In genomic region chr2:195658541-195658890, GRCh38 we compare ENCODE assay signal across 8 cellular contexts. TPM values are rescaled to one million over a fixed set of nuclear protein-coding genes. Genes with fewer than 3 reads are reported as not detected.
DNase-seq lines count a peak whose midpoint lies in the region; ATAC-seq, FAIRE-seq and TF ChIP-seq lines count a peak whose summit lies in the region.

No MANE protein-coding gene starts in this region.

- POLR2A ChIA-PET in GM12878 (lab: Charles Lee) = interaction anchor here (2.1 to 2.6 kb wide), 4 partner anchors 82 to 125 kb away, joined by 11 to 27 read pairs (median 20); no protein-coding TSS in a partner anchor

- H3K27me3 ChIP-seq in GM12878 (replicated peaks in 1 of 2; ENCODE audit: control insufficient read depth in 2 of 2, insufficient read depth in 2 of 2, low read length in 1 of 2) (no peaks in the 10 kb centered on the region), left lung (no peaks in the 10 kb centered on the region), tibial artery (no peaks in the 10 kb centered on the region)

- SMC1A ChIA-PET in GM12878 (lab: Charles Lee; ENCODE audit: uncharacterized antibody, unreplicated experiment) = interaction anchor here (0.6 to 5.5 kb wide), 7 partner anchors 13 to 339 kb away, joined by 3 to 244 read pairs (median 53); no protein-coding TSS in a partner anchor

- TF ChIP-seq RAD21 in GM12878 (IDR thresholded peaks at IDR 0.05; ENCODE audit: insufficient read depth, low read depth, low read length) = no peak

- FAIRE-seq in GM12878 (lab: Jason Lieb, UNC) = no peak

- intact Hi-C loops in GM12878 (cut with micrococcal nuclease; ENCODE audit: unreplicated experiment) (loop anchor here (2.0 to 10.0 kb wide), 3 partner anchors 248 to 586 kb away; no protein-coding TSS in a partner anchor), left lung (cut with DNase I) (loop anchor here in 1 of 2 donors (10.0 kb wide), 1 partner anchor 164 kb away; no protein-coding TSS in a partner anchor), tibial artery (cut with DNase I; ENCODE audit: low total_unique reads) (loop anchor here (10.0 kb wide), 1 partner anchor 406 kb away; the partner anchor contains the start of gene DNAH7)

- H3K36me3 ChIP-seq in GM12878 (ENCODE audit: control insufficient read depth in 2 of 2, insufficient read depth in 2 of 2, low read length in 1 of 2) (no peaks in the 10 kb centered on the region), left lung (no peaks in the 10 kb centered on the region), tibial artery (no peaks in the 10 kb centered on the region)

- DNase-seq in stimulated activated CD4-positive, alpha-beta T cell treated with anti-CD3 and anti-CD28 coated beads, Interleukin-4, amount 100 ng/mL, for 24 hours = peak; percentile 41
- DNase-seq in stimulated activated CD4-positive, alpha-beta T cell treated with anti-CD3 and anti-CD28 coated beads, Interleukin-1b, Interleukin-23, amount 100 ng/mL, for 48 hours = no peak
- DNase-seq in NCI-H82 treated with DMSO at 0.1 percent for 48 hours (lab: John Stamatoyannopoulos, UW; ENCODE audit: unreplicated experiment) (peak; percentile 40), GM12878 (ENCODE audit: low read depth, low spot score) (no peak), left lung (no peak), tibial artery (no peak), cerebellar nuclear complex (lab: John Stamatoyannopoulos, UW) (no peak), NCI-H524 treated with DMSO at 0.1 percent for 48 hours (lab: John Stamatoyannopoulos, UW) (no peak)

- in situ Hi-C loops in GM12878 (cut with MboI) = loop anchor here (5.0 to 10.0 kb wide), 2 partner anchors 96 to 164 kb away; no protein-coding TSS in a partner anchor

- H2AFZ ChIP-seq in GM12878 (ENCODE audit: control insufficient read depth, low read depth, low read length) = no peak overlapping the region

- TF ChIP-seq CTCF in GM12878 (IDR thresholded peaks at IDR 0.05 in 2 of 3, conservative IDR thresholded peaks at IDR 0.05 in 1 of 3; ENCODE audit: control insufficient read depth in 2 of 3, extremely low read depth in 1 of 3, insufficient read depth in 1 of 3, low read depth in 3 of 3, low read length in 3 of 3) (no peak), left lung (IDR thresholded peaks at IDR 0.05) (no peak), tibial artery (IDR thresholded peaks at IDR 0.05) (no peak)

- CTCF ChIA-PET in GM12878 (lab: Yijun Ruan, JAX) = interaction anchor here (1.4 to 5.2 kb wide), 8 partner anchors 13 to 409 kb away, joined by 5 to 221 read pairs (median 32); partner anchors contain the start of gene DNAH7

- no peaks in the 10 kb centered on the region for H3K9me3 ChIP-seq in GM12878 (replicated peaks; ENCODE audit: control insufficient read depth, insufficient read depth, low read length)
- no peaks in the 10 kb centered on the region for H3K9me3 ChIP-seq in left lung
- H3K9me3 ChIP-seq in tibial artery = no peaks in the 10 kb centered on the region

- 0% methylated on average over 1 of the region's 1 CpG for WGBS in GM12878 (ENCODE audit: insufficient coverage, insufficient replicate concordance, low lambda C conversion rate, missing lambda C conversion rate)

- no peak for TF ChIP-seq EP300 in GM12878 (IDR thresholded peaks at IDR 0.05; ENCODE audit: borderline replicate concordance in 1 of 2, control insufficient read depth in 1 of 2, low read depth in 2 of 2, low read length in 2 of 2)

- H3K27ac ChIP-seq in GM12878 (ENCODE audit: control insufficient read depth, insufficient read depth) (peak overlapping the region; percentile 96), left lung (peak overlapping the region; percentile 96 to 99), tibial artery (peak overlapping the region; percentile 97)

- H4K20me1 ChIP-seq in GM12878 (ENCODE audit: control insufficient read depth, insufficient read depth) = no peaks in the 10 kb centered on the region

- TF ChIP-seq POLR2A in GM12878 (IDR thresholded peaks at IDR 0.05; ENCODE audit: low read depth, low read length) = no peak

- ATAC-seq in GM12878 (peak; percentile 2; the same call in 1 of the 3 replicates), left lung (peak; percentile 2)

- BruUV-seq in GM12878 (replicated peaks; lab: Mats Ljungman, UMichigan) = no TSS peak

- H3K79me2 ChIP-seq in GM12878 (ENCODE audit: control insufficient read depth, insufficient read depth, low read length) = peaks cover 38% of the 10 kb centered on the region

- H3K9ac ChIP-seq in GM12878 (ENCODE audit: control insufficient read depth, insufficient read depth, low read length) = peak overlapping the region; percentile 95

- RAD21 ChIA-PET in GM12878 (lab: Charles Lee; ENCODE audit: unreplicated experiment) = interaction anchor here (2.0 to 5.6 kb wide), 7 partner anchors 9 to 342 kb away, joined by 6 to 264 read pairs (median 95); no protein-coding TSS in a partner anchor

- H3K4me3 ChIP-seq in GM12878 (peak overlapping the region; percentile 98), left lung (peak overlapping the region; percentile 84 to 93), tibial artery (peak overlapping the region; percentile 74 to 90)

- H3K4me1 ChIP-seq in GM12878 (ENCODE audit: control insufficient read depth, insufficient read depth, low read length) = no peaks in the 10 kb centered on the region
- peaks cover 12 to 47% of the 10 kb centered on the region in 2 donors for H3K4me1 ChIP-seq in left lung
- peaks cover 0 to 33% (median 11%) of the 10 kb centered on the region in 4 donors for H3K4me1 ChIP-seq in tibial artery

- H3K4me2 ChIP-seq in GM12878 (ENCODE audit: control insufficient read depth, insufficient read depth) = peak overlapping the region; percentile 87

TF ChIP-seq in GM12878, 131 proteins besides CTCF, POLR2A, EP300 and RAD21:
- TF ChIP-seq PAX5 (IDR thresholded peaks at IDR 0.05; ENCODE audit: borderline replicate concordance, low read depth, low read length) (no peak), BACH1 (IDR thresholded peaks at IDR 0.05; ENCODE audit: borderline replicate concordance) (peak; percentile 14; the same call in 1 of the 2 replicates)

RNA-seq across cellular contexts. Expression of gene SLC39A10, which starts 1.5 kb away (rescaled TPM):
- total RNA-seq in GM12878 (2013; cell fraction: nucleolus; rRNA removed) = 94.5 and 106 TPM in 2 replicates
- total RNA-seq in GM12878 (2014; rRNA removed) = 10.1 and 11.4 TPM in 2 replicates
- 14.0 and 14.1 TPM in 2 replicates for total RNA-seq in GM12878 (2014; rRNA removed; fragmentation: Illumina TruSeq; extraction: Trizol)
- total RNA-seq in GM12878 (2021) = 13.3 and 14.2 TPM in 2 replicates
- polyA plus RNA-seq in GM12878 (2011; ENCODE audit: low read depth) = 1.7 TPM
- 23.6 and 32.9 TPM in 2 replicates for polyA plus RNA-seq in GM12878 (2011; rRNA removed)
- polyA plus RNA-seq in GM12878 (2011; cell fraction: cytosol; rRNA removed) = 8.8 and 9.4 TPM in 2 replicates
- polyA plus RNA-seq in GM12878 (2011; cell fraction: nucleus; rRNA removed) = 31.1 and 37.4 TPM in 2 replicates
- polyA plus RNA-seq in GM12878 (2012) = 2.7 and 4.5 TPM in 2 replicates
- polyA plus RNA-seq in GM12878 (2014; fragmentation: Illumina TruSeq; extraction: Trizol) = 7.8 and 8.4 TPM in 2 replicates
- polyA plus RNA-seq in GM12878 (2014; fragmentation: Nextera tagmentation; extraction: Ambion mirVana) = 1 to 10 TPM; 2.0 to 4.9 TPM
- 3.6 and 5.6 TPM in 2 replicates for polyA plus RNA-seq in GM12878 (2014; rRNA removed)
- 1 to 10 TPM; 7.0 to 7.5 TPM for polyA plus RNA-seq in GM12878 (2016; fragmentation: Nextera tagmentation; extraction: Ambion mirVana)
- 42.9 and 73.1 TPM in 2 replicates for polyA minus RNA-seq in GM12878 (2011; rRNA and poly(A)+ RNA removed)
- polyA minus RNA-seq in GM12878 (2011; cell fraction: cytosol; rRNA and poly(A)+ RNA removed) = 17.7 and 18.4 TPM in 2 replicates
- 42.1 and 54.2 TPM in 2 replicates for polyA minus RNA-seq in GM12878 (2011; cell fraction: nucleus; rRNA and poly(A)+ RNA removed)
- total RNA-seq in left lung = 10 to 100 TPM; 25.7 to 38.5 TPM

Comparison
In these comparisons a context has a peak if more than half of its experiments do, and no peak if none do; other contexts are left out.
1. DNase-seq: peak in stimulated activated CD4-positive, alpha-beta T cell treated with anti-CD3 and anti-CD28 coated beads, Interleukin-4, amount 100 ng/mL, for 24 hours (single experiment) and NCI-H82 treated with DMSO at 0.1 percent for 48 hours (single experiment); none in stimulated activated CD4-positive, alpha-beta T cell treated with anti-CD3 and anti-CD28 coated beads, Interleukin-1b, Interleukin-23, amount 100 ng/mL, for 48 hours (single experiment), GM12878 (single experiment), left lung (0 of 2), tibial artery (0 of 2), cerebellar nuclear complex (0 of 2) and NCI-H524 treated with DMSO at 0.1 percent for 48 hours (single experiment).
2. Peak in every context shown above with its lines, with median percentiles within 50 percentile points of each other: H3K27ac ChIP-seq and H3K4me3 ChIP-seq.